Comparison of ENCODE assay signal across 17 cellular contexts in genomic region chr2:23561544-23561943, GRCh38.
DNase-seq lines count a peak whose midpoint lies in the region; ATAC-seq and TF ChIP-seq lines count a peak whose summit lies in the region.
"Had no signal": no experiment of that assay in that cellular context is flagged by ENCODE, and none has a peak within 500 bp of the region (broad histone marks: within the 10 kb centered on the region; RNA-seq: fewer than 3 reads in every experiment).

No MANE protein-coding gene starts in this region.

- H3K4me1 ChIP-seq in esophagus muscularis mucosa (peaks cover 34 to 71% (median 69%) of the 10 kb centered on the region in 4 donors), osteoblast (ENCODE audit: insufficient read depth, low read length) (peaks cover 15% of the 10 kb centered on the region), gastrocnemius medialis (peaks cover 43 to 45% of the 10 kb centered on the region in 2 donors)

- H3K4me2 ChIP-seq in osteoblast (ENCODE audit: insufficient read depth, low read length) = no peak overlapping the region
- H3K4me2 ChIP-seq: BLaER1, GM23338 had no signal

- no peak for TF ChIP-seq CTCF in esophagus muscularis mucosa (IDR thresholded peaks at IDR 0.05)
- no peak for TF ChIP-seq CTCF in osteoblast (IDR thresholded peaks at IDR 0.05; ENCODE audit: extremely low read depth, low read depth, low read length)
- no peak for TF ChIP-seq CTCF in gastrocnemius medialis (IDR thresholded peaks at IDR 0.05 in 4 of 5, conservative IDR thresholded peaks at IDR 0.05 in 1 of 5)

- no peaks in the 10 kb centered on the region for H3K9me3 ChIP-seq in esophagus muscularis mucosa
- no peaks in the 10 kb centered on the region for H3K9me3 ChIP-seq in osteoblast (ENCODE audit: low read depth, low read length)
- no peaks in the 10 kb centered on the region for H3K9me3 ChIP-seq in gastrocnemius medialis
- H3K9me3 ChIP-seq: BLaER1 had no signal

- H3K27me3 ChIP-seq in esophagus muscularis mucosa (no peaks in the 10 kb centered on the region), osteoblast (ENCODE audit: insufficient read depth, low read length) (no peaks in the 10 kb centered on the region), gastrocnemius medialis (no peaks in the 10 kb centered on the region)
- H3K27me3 ChIP-seq: BLaER1 had no signal

- TF ChIP-seq POLR2A in esophagus muscularis mucosa (IDR thresholded peaks at IDR 0.05; ENCODE audit: low read depth) (no peak), gastrocnemius medialis (IDR thresholded peaks at IDR 0.05) (no peak)

- ATAC-seq in gastrocnemius medialis = no peak
- ATAC-seq in HG03280 (IDR thresholded peaks at IDR 0.05; ENCODE audit: unreplicated experiment) = no peak
- ATAC-seq in HG03045 (IDR thresholded peaks at IDR 0.05; ENCODE audit: unreplicated experiment) = no peak
- ATAC-seq: GM23338, HCT116 had no signal

- 91% methylated on average over 7 of the region's 9 CpGs for WGBS in esophagus muscularis mucosa

- H3K36me3 ChIP-seq in esophagus muscularis mucosa (peaks cover 0 to 12% (median 3%) of the 10 kb centered on the region in 4 donors), osteoblast (ENCODE audit: insufficient read depth, low read length) (no peaks in the 10 kb centered on the region), gastrocnemius medialis (no peaks in the 10 kb centered on the region)
- H3K36me3 ChIP-seq: BLaER1 had no signal

- H3K4me3 ChIP-seq in esophagus muscularis mucosa (no peak overlapping the region), osteoblast (ENCODE audit: insufficient read depth, low read length) (no peak overlapping the region), gastrocnemius medialis (no peak overlapping the region)
- H3K4me3 ChIP-seq: BLaER1, GM23338 had no signal

- H3K27ac ChIP-seq in esophagus muscularis mucosa (replicated peaks in 1 of 4) (peak overlapping the region; percentile 26 to 85 (median 59)), osteoblast (ENCODE audit: low read depth, low read length) (no peak overlapping the region), gastrocnemius medialis (peak overlapping the region in 3 of 4 donors; percentile 44 to 89 (median 50))
- H3K27ac ChIP-seq: BLaER1, C4-2B had no signal

- in situ Hi-C loops in gastrocnemius medialis (cut with MboI; ENCODE audit: low sequenced_read_pairs in 4 of 4) = no loop called here

- H2AFZ ChIP-seq in osteoblast (ENCODE audit: low read length) = no peak overlapping the region
- H2AFZ ChIP-seq: GM23338 had no signal

- DNase-seq in esophagus muscularis mucosa (ENCODE audit: extremely low spot score) (no peak), left kidney (ENCODE audit: low read depth, low spot score) (peak; percentile 36), osteoblast (ENCODE audit: insufficient read length, low spot score, missing footprints) (peak; percentile 81), gastrocnemius medialis (no peak), 8988T (no peak)
- DNase-seq: CD4-positive, CD25-positive, alpha-beta regulatory T cell; CD8-positive, alpha-beta memory T cell; DMS53; DMS79 treated with DMSO at 0.1 percent for 48 hours; GF-D8; H9 had no signal

- no peak for TF ChIP-seq EP300 in esophagus muscularis mucosa (IDR thresholded peaks at IDR 0.05)

- no peaks in the 10 kb centered on the region for H3K79me2 ChIP-seq in osteoblast (ENCODE audit: insufficient read depth, low read length)

- peaks cover 6% of the 10 kb centered on the region for H4K20me1 ChIP-seq in osteoblast (ENCODE audit: insufficient read depth, low read length)
- H4K20me1 ChIP-seq: BLaER1 had no signal

- intact Hi-C loops in esophagus muscularis mucosa (cut with DNase I) (no loop called here), gastrocnemius medialis (cut with DNase I; ENCODE audit: low total_unique reads) (loop anchor here (10.0 kb wide), 1 partner anchor 177 kb away; the partner anchor contains the start of gene KLHL29)

Comparison
In these comparisons a context has a peak if more than half of its experiments do, and no peak if none do; other contexts are left out.
1. DNase-seq: peak in left kidney (single experiment) and osteoblast (single experiment); none in esophagus muscularis mucosa (single experiment), gastrocnemius medialis (0 of 2) and 8988T (single experiment).